In the genomic region with DNA sequence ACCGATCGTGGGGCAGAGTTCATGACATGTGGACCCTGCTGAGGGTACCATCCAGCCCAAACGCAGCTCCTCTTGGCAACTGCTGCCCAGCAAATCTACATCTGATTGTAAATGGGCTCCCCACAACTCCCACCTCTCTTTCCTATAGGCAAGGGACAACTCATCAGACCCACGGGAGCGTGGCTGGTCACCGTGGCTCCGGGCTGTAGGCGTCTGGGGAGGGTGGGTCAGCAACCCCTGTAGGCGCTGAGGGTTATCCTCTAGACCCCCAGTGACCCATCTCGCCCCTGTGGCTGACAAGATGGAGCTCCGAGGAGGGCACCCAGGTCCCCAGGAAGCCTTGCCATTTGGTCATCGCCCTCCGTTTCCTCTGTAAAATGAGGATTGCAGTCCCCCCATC, we compare ENCODE assay signal across 21 cellular contexts.
"Had no signal": no experiment of that assay in that cellular context is flagged by ENCODE, and none has a peak within 500 bp of the region (broad histone marks: within the 10 kb centered on the region; RNA-seq: fewer than 3 reads in every experiment).

No MANE protein-coding gene starts in this region.

- FAIRE-seq: HepG2, RCC 7860 had no signal

- DNase-seq: IMR-90, Karpas-422, MG63, NCI-H1092 treated with DMSO at 0.1 percent for 48 hours, NCI-H1436, NCI-H187, NCI-H2029, NCI-H2081 treated with DMSO at 0.1 percent for 48 hours, NCI-H2171, NCI-H226, NCI-H446, NCI-H510A, NCI-H524 treated with DMSO at 0.1 percent for 48 hours, NCI-H69, NCI-H774, RPMI8226, SIG-M5 had no signal

- H3K36me3 ChIP-seq: SJSA1 had no signal

- ATAC-seq: HepG2 had no signal

- H3K27ac ChIP-seq: SJSA1, SK-N-MC had no signal

- H3K4me3 ChIP-seq: MG63, SJSA1, SK-N-MC had no signal

- H3K27me3 ChIP-seq: MG63, SJSA1 had no signal
